ENCODE assay signal across 19 cellular contexts in genomic region chr10:101595591-101596433, GRCh38. TPM values are rescaled to one million over a fixed set of nuclear protein-coding genes. Genes with fewer than 3 reads are reported as not detected.
A peak's percentile ranks its signal among the peaks of the same experiment; 100 is the strongest.
DNase-seq lines count a peak whose midpoint lies in the region; ATAC-seq lines count a peak whose summit lies in the region.
"Had no signal": no experiment of that assay in that cellular context is flagged by ENCODE, and none has a peak within 500 bp of the region (broad histone marks: within the 10 kb centered on the region; RNA-seq: fewer than 3 reads in every experiment).

No MANE protein-coding gene starts in this region.

- intact Hi-C loops in Right ventricle myocardium inferior (cut with DNase I) = no loop called here
- intact Hi-C loops in cardiac septum (cut with DNase I) = no loop called here

- in situ Hi-C loops in SK-MEL-5 (cut with HindIII; ENCODE audit: low pct_unique_long_range_greater_than_20kb, low sequenced_read_pairs) = no loop called here

- DNase-seq in Right ventricle myocardium inferior (ENCODE audit: missing footprints) = no peak
- DNase-seq in cardiac septum (ENCODE audit: low spot score) = no peak
- DNase-seq in SK-MEL-5 (ENCODE audit: low read depth, low spot score) = peak; percentile 27
- DNase-seq in left kidney (ENCODE audit: low read depth, low spot score) = peak; percentile 61
- DNase-seq in effector CD4-positive, alpha-beta T cell = no peak
- DNase-seq in stimulated activated CD4-positive, alpha-beta T cell treated with anti-CD3 and anti-CD28 coated beads, Interleukin-15, amount 100 ng/mL, for 24 hours = no peak
- DNase-seq in NCI-H2196 treated with DMSO at 0.1 percent for 48 hours (lab: John Stamatoyannopoulos, UW; ENCODE audit: unreplicated experiment) = no peak
- DNase-seq: activated CD4-positive, alpha-beta T cell treated with anti-CD3 and anti-CD28 coated beads for 48 hours; activated CD8-positive, alpha-beta memory T cell treated with anti-CD3 and anti-CD28 coated beads, Interleukin-2, amount 50 U/mL, for 48 hours; activated gamma-delta T cell; CD4-positive, CD25-positive, alpha-beta regulatory T cell; EL; esophagus squamous epithelium; immature natural killer cell; naive thymus-derived CD8-positive, alpha-beta T cell; RPMI8226; tibial artery had no signal

- ATAC-seq in Right ventricle myocardium inferior (peak; percentile 57), HG03571 (IDR thresholded peaks at IDR 0.05; ENCODE audit: unreplicated experiment) (no peak)
- ATAC-seq: naive thymus-derived CD8-positive, alpha-beta T cell; stimulated activated effector memory CD8-positive, alpha-beta T cell treated with anti-CD3 and anti-CD28 coated beads, Interleukin-12 subunit alpha, Interleukin-12 subunit beta, amount 100 ng/mL, for 72 hours had no signal

RNA-seq across cellular contexts. Expression of gene DPCD, which starts 7.7 kb away (rescaled TPM):
- total RNA-seq in Right ventricle myocardium inferior (21.5 TPM), cardiac septum (17.5 TPM)
- total RNA-seq in SK-MEL-5 (2014; rRNA removed; shearing (Covaris generic)) = 15.5 and 17.8 TPM in 2 replicates
- polyA plus RNA-seq in SK-MEL-5 (2015; cell fraction: cytosol; rRNA removed) = 11.1 and 12.7 TPM in 2 replicates
- 1.6 and 2.1 TPM in 2 replicates for polyA plus RNA-seq in SK-MEL-5 (2015; cell fraction: nucleus; rRNA removed)
- total RNA-seq: CD4-positive, CD25-positive, alpha-beta regulatory T cell had no signal

RNA-seq across cellular contexts. Expression of gene POLL, which starts 7.8 kb away (rescaled TPM):
- total RNA-seq in Right ventricle myocardium inferior = 17.4 TPM
- 18.8 TPM for total RNA-seq in cardiac septum
- total RNA-seq in SK-MEL-5 (2014; rRNA removed; shearing (Covaris generic)) = 8.3 and 8.7 TPM in 2 replicates
- 16.7 and 22.5 TPM in 2 replicates for polyA plus RNA-seq in SK-MEL-5 (2015; cell fraction: cytosol; rRNA removed)
- 180 and 184 TPM in 2 replicates for polyA plus RNA-seq in SK-MEL-5 (2015; cell fraction: nucleus; rRNA removed)

Comparison
In these comparisons a context has a peak if more than half of its experiments do, and no peak if none do; other contexts are left out.
1. DNase-seq: peak in SK-MEL-5 (single experiment) and left kidney (single experiment); none in Right ventricle myocardium inferior (single experiment), cardiac septum (single experiment), effector CD4-positive, alpha-beta T cell (single experiment), stimulated activated CD4-positive, alpha-beta T cell treated with anti-CD3 and anti-CD28 coated beads, Interleukin-15, amount 100 ng/mL, for 24 hours (single experiment) and NCI-H2196 treated with DMSO at 0.1 percent for 48 hours (single experiment).